17 cellular contexts compared by ENCODE assay signal in genomic region chr12:8099235-8099634, GRCh38. TPM values are rescaled to one million over a fixed set of nuclear protein-coding genes. Genes with fewer than 3 reads are reported as not detected.
DNase-seq lines count a peak whose midpoint lies in the region; ATAC-seq and TF ChIP-seq lines count a peak whose summit lies in the region.
"Had no signal": no experiment of that assay in that cellular context is flagged by ENCODE, and none has a peak within 500 bp of the region (broad histone marks: within the 10 kb centered on the region; RNA-seq: fewer than 3 reads in every experiment).

No MANE protein-coding gene starts in this region.

- no peaks in the 10 kb centered on the region for H3K9me2 ChIP-seq in PC-9 (ENCODE audit: insufficient read depth)

- H3F3A ChIP-seq in PC-9 (ENCODE audit: insufficient read depth, low read depth): no peaks in the 10 kb centered on the region

- peak overlapping the region; percentile 19 for H3K27ac Mint-ChIP-seq in activated T-cell treated with anti-CD3 and anti-CD28 coated beads, Interleukin-2, amount 50 U/mL, for 72 hours
- peak overlapping the region in 2 of 3 donors; percentile 30 to 37 for H3K27ac Mint-ChIP-seq in IgD-negative memory B cell
- H3K27ac Mint-ChIP-seq in central memory CD8-positive, alpha-beta T cell (ENCODE audit: low read depth): peak overlapping the region; percentile 16

- H3K27ac ChIP-seq in PC-9: peak overlapping the region; percentile 2; the same call in 1 of the 2 replicates
- H3K27ac ChIP-seq: A549, C4-2B, GM23248 had no signal

- H3K36me3 Mint-ChIP-seq in activated T-cell treated with anti-CD3 and anti-CD28 coated beads, Interleukin-2, amount 50 U/mL, for 72 hours (ENCODE audit: insufficient read depth in 2 of 2): peaks cover 10 to 25% of the 10 kb centered on the region in 2 donors
- H3K36me3 Mint-ChIP-seq in IgD-negative memory B cell: peaks cover 20% of the 10 kb centered on the region
- H3K36me3 Mint-ChIP-seq in central memory CD8-positive, alpha-beta T cell (ENCODE audit: insufficient read depth): peaks cover 45% of the 10 kb centered on the region

- H3K27me3 Mint-ChIP-seq in activated T-cell treated with anti-CD3 and anti-CD28 coated beads, Interleukin-2, amount 50 U/mL, for 72 hours (ENCODE audit: low read depth): no peaks in the 10 kb centered on the region
- no peaks in the 10 kb centered on the region for H3K27me3 Mint-ChIP-seq in IgD-negative memory B cell
- H3K27me3 Mint-ChIP-seq in central memory CD8-positive, alpha-beta T cell: no peaks in the 10 kb centered on the region
- H3K27me3 Mint-ChIP-seq: CD4-positive, alpha-beta memory T cell had no signal

- no peak for TF ChIP-seq CTCF in PC-9 (conservative IDR thresholded peaks at IDR 0.05)

- CTCF ChIA-PET in PC-9 (lab: Charles Lee): no interaction called here

- no peaks in the 10 kb centered on the region for H3K9me3 Mint-ChIP-seq in activated T-cell treated with anti-CD3 and anti-CD28 coated beads, Interleukin-2, amount 50 U/mL, for 72 hours
- H3K9me3 Mint-ChIP-seq in IgD-negative memory B cell: no peaks in the 10 kb centered on the region
- H3K9me3 Mint-ChIP-seq in central memory CD8-positive, alpha-beta T cell: no peaks in the 10 kb centered on the region
- H3K9me3 Mint-ChIP-seq: CD4-positive, alpha-beta memory T cell had no signal

- no peaks in the 10 kb centered on the region for H3K27me3 ChIP-seq in PC-9 (ENCODE audit: insufficient read depth, low read depth)
- H3K27me3 ChIP-seq: BE2C had no signal

- H3K4me1 ChIP-seq in PC-9 (replicated peaks; ENCODE audit: insufficient read depth): peaks cover 11% of the 10 kb centered on the region; the same call in 1 of the 2 replicates
- H3K4me1 ChIP-seq: A549, BE2C had no signal

- H3K9me3 ChIP-seq in PC-9 (ENCODE audit: insufficient read depth, low read depth): no peaks in the 10 kb centered on the region
- H3K9me3 ChIP-seq: A549, BE2C had no signal

- no peaks in the 10 kb centered on the region for H3K79me2 ChIP-seq in PC-9 (ENCODE audit: low read depth)

- H4K20me1 ChIP-seq in PC-9 (ENCODE audit: insufficient read depth): no peaks in the 10 kb centered on the region

- DNase-seq in activated T-cell treated with anti-CD3 and anti-CD28 coated beads, Interleukin-2, amount 50 U/mL, for 72 hours: no peak
- DNase-seq in activated T-cell treated with anti-CD3 and anti-CD28 coated beads for 4 hours (no peak), PC-9 (no peak), T-helper 1 cell (no peak), NCI-H146 (lab: John Stamatoyannopoulos, UW) (no peak)
- no peak for DNase-seq in central memory CD8-positive, alpha-beta T cell (ENCODE audit: low spot score in 2 of 2)
- DNase-seq: BE2C; CD4-positive, alpha-beta memory T cell; DMS153; DMS79 treated with DMSO at 0.1 percent for 48 hours; EL had no signal

- no peak overlapping the region for H3K4me2 ChIP-seq in PC-9
- H3K4me2 ChIP-seq: A549 had no signal

- H3K36me3 ChIP-seq in PC-9 (ENCODE audit: low read depth): peaks cover 7% of the 10 kb centered on the region; the same call in 1 of the 2 replicates

- H3K4me3 ChIP-seq in PC-9: no peak overlapping the region
- H3K4me3 ChIP-seq: A549, GM23248 had no signal

- peaks cover 6% of the 10 kb centered on the region for H3K4me1 Mint-ChIP-seq in activated T-cell treated with anti-CD3 and anti-CD28 coated beads, Interleukin-2, amount 50 U/mL, for 72 hours (ENCODE audit: low read depth)
- peaks cover 0 to 5% (median 0%) of the 10 kb centered on the region in 3 donors for H3K4me1 Mint-ChIP-seq in IgD-negative memory B cell
- peaks cover 12% of the 10 kb centered on the region for H3K4me1 Mint-ChIP-seq in central memory CD8-positive, alpha-beta T cell

- ATAC-seq in activated T-cell treated with anti-CD3 and anti-CD28 coated beads, Interleukin-2, amount 50 U/mL, for 72 hours (replicated peaks in 1 of 2): no peak
- no peak for ATAC-seq in central memory CD8-positive, alpha-beta T cell (replicated peaks; ENCODE audit: extremely low read depth, poor library complexity, severe bottlenecking)
- ATAC-seq: A549, HCT116 had no signal

- H3K4me3 Mint-ChIP-seq in activated T-cell treated with anti-CD3 and anti-CD28 coated beads, Interleukin-2, amount 50 U/mL, for 72 hours: no peak overlapping the region
- H3K4me3 Mint-ChIP-seq in IgD-negative memory B cell: no peak overlapping the region
- H3K4me3 Mint-ChIP-seq in central memory CD8-positive, alpha-beta T cell: no peak overlapping the region
- H3K4me3 Mint-ChIP-seq: CD4-positive, alpha-beta memory T cell had no signal

- no peak overlapping the region for H2AFZ ChIP-seq in PC-9
- H2AFZ ChIP-seq: GM23248 had no signal

- no TSS peak for BruUV-seq in PC-9 (replicated peaks; lab: Mats Ljungman, UMichigan)

- intact Hi-C loops in PC-9 (cut with micrococcal nuclease; ENCODE audit: unreplicated experiment): no loop called here

- POLR2A ChIA-PET in PC-9 (lab: Charles Lee; ENCODE audit: unreplicated experiment): no interaction called here

RNA-seq across cellular contexts. Expression of gene NECAP1, which starts 17.2 kb away (rescaled TPM):
- total RNA-seq in activated T-cell treated with anti-CD3 and anti-CD28 coated beads, Interleukin-2, amount 50 U/mL, for 72 hours: 10 to 100 TPM; 34.2 to 43.5 TPM
- polyA plus RNA-seq in IgD-negative memory B cell: 11.6 TPM
- total RNA-seq in PC-9 (2021): 26.5 and 28.1 TPM in 2 replicates

RNA-seq across cellular contexts. Expression of gene CLEC4A, which starts 24.2 kb away (rescaled TPM):
- under 1 TPM in 1 of 2 donors, not detected in 1; 0.95 TPM for total RNA-seq in activated T-cell treated with anti-CD3 and anti-CD28 coated beads, Interleukin-2, amount 50 U/mL, for 72 hours
- 6.9 TPM for polyA plus RNA-seq in IgD-negative memory B cell
- total RNA-seq in PC-9 (2021): not detected in 2 replicates
- total RNA-seq: GM23248 had no signal

RNA-seq across cellular contexts. Expression of gene C3AR1, which starts 33.1 kb away (rescaled TPM):
- under 1 TPM; 0.19 to 0.79 TPM for total RNA-seq in activated T-cell treated with anti-CD3 and anti-CD28 coated beads, Interleukin-2, amount 50 U/mL, for 72 hours
- polyA plus RNA-seq in IgD-negative memory B cell: 0.53 TPM
- total RNA-seq in PC-9 (2021): not detected in 2 replicates
- total RNA-seq: GM23248 had no signal
- polyA plus RNA-seq: A549 had no signal

RNA-seq across cellular contexts. Expression of gene ZNF705A, which starts 57.6 kb away (rescaled TPM):
- not detected for total RNA-seq in activated T-cell treated with anti-CD3 and anti-CD28 coated beads, Interleukin-2, amount 50 U/mL, for 72 hours
- not detected for polyA plus RNA-seq in IgD-negative memory B cell
- not detected in 2 replicates for total RNA-seq in PC-9 (2021)
- total RNA-seq: CD4-positive, alpha-beta memory T cell; GM23248 had no signal
- polyA plus RNA-seq: A549; AG04450; CD4-positive, alpha-beta memory T cell; GM23248 had no signal
